1 cellular context compared by ENCODE assay signal in genomic region chr1:43947061-43947889, GRCh38.
TF ChIP-seq lines count a peak whose summit lies in the region.

No MANE protein-coding gene starts in this region.

TF ChIP-seq in H1, 55 proteins besides CTCF, POLR2A, EP300 and RAD21:
- TF ChIP-seq PHF8 (conservative IDR thresholded peaks at IDR 0.05; ENCODE audit: low read depth, low read length) (peak; percentile 70; the same call in 1 of the 2 replicates), JUN (IDR thresholded peaks at IDR 0.05; ENCODE audit: low read depth, low read length) (no peak)
